1 cellular context compared by ENCODE assay signal in the genomic region with DNA sequence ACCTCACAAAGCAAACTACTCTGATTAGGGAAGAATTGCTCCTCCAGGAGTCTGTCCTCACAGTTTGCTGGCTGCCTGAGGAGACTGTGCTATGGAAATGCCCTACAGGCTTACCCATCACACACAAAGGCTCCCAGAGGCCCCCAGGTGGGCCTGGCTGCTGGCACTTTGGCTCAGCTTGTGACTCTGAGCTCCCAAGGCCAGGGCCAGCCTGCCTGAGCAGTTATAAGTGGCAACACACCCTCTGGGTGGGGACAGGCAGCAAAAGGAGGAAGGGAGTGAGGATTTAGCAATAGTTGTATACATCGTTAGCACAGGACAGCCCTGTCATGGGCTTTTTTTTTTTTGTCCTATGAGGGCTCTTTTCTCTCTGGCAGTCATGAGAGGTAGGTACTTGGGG.
TF ChIP-seq lines count a peak whose summit lies in the region.

No MANE protein-coding gene starts in this region.

TF ChIP-seq in H1, 55 proteins besides CTCF, POLR2A, EP300 and RAD21 (continued from another document):
- TF ChIP-seq, protein P1, sequence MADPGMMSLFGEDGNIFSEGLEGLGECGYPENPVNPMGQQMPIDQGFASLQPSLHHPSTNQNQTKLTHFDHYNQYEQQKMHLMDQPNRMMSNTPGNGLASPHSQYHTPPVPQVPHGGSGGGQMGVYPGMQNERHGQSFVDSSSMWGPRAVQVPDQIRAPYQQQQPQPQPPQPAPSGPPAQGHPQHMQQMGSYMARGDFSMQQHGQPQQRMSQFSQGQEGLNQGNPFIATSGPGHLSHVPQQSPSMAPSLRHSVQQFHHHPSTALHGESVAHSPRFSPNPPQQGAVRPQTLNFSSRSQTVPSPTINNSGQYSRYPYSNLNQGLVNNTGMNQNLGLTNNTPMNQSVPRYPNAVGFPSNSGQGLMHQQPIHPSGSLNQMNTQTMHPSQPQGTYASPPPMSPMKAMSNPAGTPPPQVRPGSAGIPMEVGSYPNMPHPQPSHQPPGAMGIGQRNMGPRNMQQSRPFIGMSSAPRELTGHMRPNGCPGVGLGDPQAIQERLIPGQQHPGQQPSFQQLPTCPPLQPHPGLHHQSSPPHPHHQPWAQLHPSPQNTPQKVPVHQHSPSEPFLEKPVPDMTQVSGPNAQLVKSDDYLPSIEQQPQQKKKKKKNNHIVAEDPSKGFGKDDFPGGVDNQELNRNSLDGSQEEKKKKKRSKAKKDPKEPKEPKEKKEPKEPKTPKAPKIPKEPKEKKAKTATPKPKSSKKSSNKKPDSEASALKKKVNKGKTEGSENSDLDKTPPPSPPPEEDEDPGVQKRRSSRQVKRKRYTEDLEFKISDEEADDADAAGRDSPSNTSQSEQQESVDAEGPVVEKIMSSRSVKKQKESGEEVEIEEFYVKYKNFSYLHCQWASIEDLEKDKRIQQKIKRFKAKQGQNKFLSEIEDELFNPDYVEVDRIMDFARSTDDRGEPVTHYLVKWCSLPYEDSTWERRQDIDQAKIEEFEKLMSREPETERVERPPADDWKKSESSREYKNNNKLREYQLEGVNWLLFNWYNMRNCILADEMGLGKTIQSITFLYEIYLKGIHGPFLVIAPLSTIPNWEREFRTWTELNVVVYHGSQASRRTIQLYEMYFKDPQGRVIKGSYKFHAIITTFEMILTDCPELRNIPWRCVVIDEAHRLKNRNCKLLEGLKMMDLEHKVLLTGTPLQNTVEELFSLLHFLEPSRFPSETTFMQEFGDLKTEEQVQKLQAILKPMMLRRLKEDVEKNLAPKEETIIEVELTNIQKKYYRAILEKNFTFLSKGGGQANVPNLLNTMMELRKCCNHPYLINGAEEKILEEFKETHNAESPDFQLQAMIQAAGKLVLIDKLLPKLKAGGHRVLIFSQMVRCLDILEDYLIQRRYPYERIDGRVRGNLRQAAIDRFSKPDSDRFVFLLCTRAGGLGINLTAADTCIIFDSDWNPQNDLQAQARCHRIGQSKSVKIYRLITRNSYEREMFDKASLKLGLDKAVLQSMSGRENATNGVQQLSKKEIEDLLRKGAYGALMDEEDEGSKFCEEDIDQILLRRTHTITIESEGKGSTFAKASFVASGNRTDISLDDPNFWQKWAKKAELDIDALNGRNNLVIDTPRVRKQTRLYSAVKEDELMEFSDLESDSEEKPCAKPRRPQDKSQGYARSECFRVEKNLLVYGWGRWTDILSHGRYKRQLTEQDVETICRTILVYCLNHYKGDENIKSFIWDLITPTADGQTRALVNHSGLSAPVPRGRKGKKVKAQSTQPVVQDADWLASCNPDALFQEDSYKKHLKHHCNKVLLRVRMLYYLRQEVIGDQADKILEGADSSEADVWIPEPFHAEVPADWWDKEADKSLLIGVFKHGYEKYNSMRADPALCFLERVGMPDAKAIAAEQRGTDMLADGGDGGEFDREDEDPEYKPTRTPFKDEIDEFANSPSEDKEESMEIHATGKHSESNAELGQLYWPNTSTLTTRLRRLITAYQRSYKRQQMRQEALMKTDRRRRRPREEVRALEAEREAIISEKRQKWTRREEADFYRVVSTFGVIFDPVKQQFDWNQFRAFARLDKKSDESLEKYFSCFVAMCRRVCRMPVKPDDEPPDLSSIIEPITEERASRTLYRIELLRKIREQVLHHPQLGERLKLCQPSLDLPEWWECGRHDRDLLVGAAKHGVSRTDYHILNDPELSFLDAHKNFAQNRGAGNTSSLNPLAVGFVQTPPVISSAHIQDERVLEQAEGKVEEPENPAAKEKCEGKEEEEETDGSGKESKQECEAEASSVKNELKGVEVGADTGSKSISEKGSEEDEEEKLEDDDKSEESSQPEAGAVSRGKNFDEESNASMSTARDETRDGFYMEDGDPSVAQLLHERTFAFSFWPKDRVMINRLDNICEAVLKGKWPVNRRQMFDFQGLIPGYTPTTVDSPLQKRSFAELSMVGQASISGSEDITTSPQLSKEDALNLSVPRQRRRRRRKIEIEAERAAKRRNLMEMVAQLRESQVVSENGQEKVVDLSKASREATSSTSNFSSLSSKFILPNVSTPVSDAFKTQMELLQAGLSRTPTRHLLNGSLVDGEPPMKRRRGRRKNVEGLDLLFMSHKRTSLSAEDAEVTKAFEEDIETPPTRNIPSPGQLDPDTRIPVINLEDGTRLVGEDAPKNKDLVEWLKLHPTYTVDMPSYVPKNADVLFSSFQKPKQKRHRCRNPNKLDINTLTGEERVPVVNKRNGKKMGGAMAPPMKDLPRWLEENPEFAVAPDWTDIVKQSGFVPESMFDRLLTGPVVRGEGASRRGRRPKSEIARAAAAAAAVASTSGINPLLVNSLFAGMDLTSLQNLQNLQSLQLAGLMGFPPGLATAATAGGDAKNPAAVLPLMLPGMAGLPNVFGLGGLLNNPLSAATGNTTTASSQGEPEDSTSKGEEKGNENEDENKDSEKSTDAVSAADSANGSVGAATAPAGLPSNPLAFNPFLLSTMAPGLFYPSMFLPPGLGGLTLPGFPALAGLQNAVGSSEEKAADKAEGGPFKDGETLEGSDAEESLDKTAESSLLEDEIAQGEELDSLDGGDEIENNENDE (IDR thresholded peaks at IDR 0.05; ENCODE audit: insufficient replicate concordance, low read length), result no peak
- TF ChIP-seq KDM5A (IDR thresholded peaks at IDR 0.05; ENCODE audit: low read length) (no peak), CREB1 (IDR thresholded peaks at IDR 0.05) (no peak), TAF1 (IDR thresholded peaks at IDR 0.05; ENCODE audit: low read depth, low read length) (no peak), SP4 (IDR thresholded peaks at IDR 0.05; ENCODE audit: low read length) (no peak), HDAC6 (IDR thresholded peaks at IDR 0.05; ENCODE audit: low read depth, low read length) (no peak), CTBP2 (IDR thresholded peaks at IDR 0.05; ENCODE audit: borderline replicate concordance, insufficient read depth, insufficient read length, low read length) (no peak), EZH2 (IDR thresholded peaks at IDR 0.05; ENCODE audit: low read depth, low read length, severe bottlenecking) (no peak), POLR2AphosphoS5 (IDR thresholded peaks at IDR 0.05; ENCODE audit: low read depth, low read length) (no peak), EGR1 (IDR thresholded peaks at IDR 0.05; ENCODE audit: borderline replicate concordance, low read depth, low read length) (no peak), CHD1 (IDR thresholded peaks at IDR 0.05; ENCODE audit: low read depth, low read length) (no peak), NANOG (IDR thresholded peaks at IDR 0.05; ENCODE audit: insufficient read depth, low read depth, low read length, poor library complexity, severe bottlenecking) (no peak), KDM1A (IDR thresholded peaks at IDR 0.05; ENCODE audit: borderline replicate concordance, low read length) (no peak), SIX5 (IDR thresholded peaks at IDR 0.05; ENCODE audit: low read depth, low read length) (no peak)
- TF ChIP-seq, protein P2, sequence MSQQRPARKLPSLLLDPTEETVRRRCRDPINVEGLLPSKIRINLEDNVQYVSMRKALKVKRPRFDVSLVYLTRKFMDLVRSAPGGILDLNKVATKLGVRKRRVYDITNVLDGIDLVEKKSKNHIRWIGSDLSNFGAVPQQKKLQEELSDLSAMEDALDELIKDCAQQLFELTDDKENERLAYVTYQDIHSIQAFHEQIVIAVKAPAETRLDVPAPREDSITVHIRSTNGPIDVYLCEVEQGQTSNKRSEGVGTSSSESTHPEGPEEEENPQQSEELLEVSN (IDR thresholded peaks at IDR 0.05), result no peak
